In the genomic region with DNA sequence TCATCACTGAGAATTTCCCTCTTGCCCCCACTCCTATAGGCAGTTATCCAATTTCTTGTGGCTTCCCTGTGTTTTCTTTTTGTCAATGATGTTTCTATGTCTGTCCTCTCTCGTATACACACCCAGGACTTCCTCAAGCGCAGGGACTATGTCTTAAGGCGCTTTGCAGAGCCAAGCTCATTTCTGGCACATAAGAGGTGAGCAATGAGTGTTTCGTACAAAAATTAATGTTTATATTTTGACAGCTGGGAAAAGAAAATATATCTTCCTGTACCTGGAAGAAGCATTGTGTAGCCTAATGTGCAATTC, we compare ENCODE assay signal across 8 cellular contexts. TPM values are rescaled to one million over a fixed set of nuclear protein-coding genes. Genes with fewer than 3 reads are reported as not detected.
A peak's percentile ranks its signal among the peaks of the same experiment; 100 is the strongest.
DNase-seq lines count a peak whose midpoint lies in the region; ATAC-seq and TF ChIP-seq lines count a peak whose summit lies in the region.

No MANE protein-coding gene starts in this region.

- H3K9ac ChIP-seq in GM23248 (peak overlapping the region; percentile 94), parathyroid adenoma (peak overlapping the region; percentile 91)

- H3K4me1 ChIP-seq in GM23248 (ENCODE audit: insufficient read depth) (peaks cover 37% of the 10 kb centered on the region), Peyer's patch (peaks cover 0 to 45% (median 15%) of the 10 kb centered on the region in 4 donors), parathyroid adenoma (peaks cover 14% of the 10 kb centered on the region)

- no peaks in the 10 kb centered on the region for H3K27me3 ChIP-seq in GM23248 (replicated peaks; ENCODE audit: insufficient read depth)
- H3K27me3 ChIP-seq in Peyer's patch, result no peaks in the 10 kb centered on the region
- H3K27me3 ChIP-seq in parathyroid adenoma (ENCODE audit: control insufficient read depth, insufficient read depth, low read length), result no peaks in the 10 kb centered on the region

- ATAC-seq in HG03108 (IDR thresholded peaks at IDR 0.05; ENCODE audit: unreplicated experiment), result no peak
- ATAC-seq in GM18873 (IDR thresholded peaks at IDR 0.05; ENCODE audit: low FRiP score, unreplicated experiment), result no peak

- H3K9me2 ChIP-seq in GM23248 (ENCODE audit: insufficient read depth), result no peaks in the 10 kb centered on the region

- H3K36me3 ChIP-seq in GM23248 (ENCODE audit: low read depth), result peaks cover 14% of the 10 kb centered on the region; the same call in 1 of the 2 replicates
- peaks cover 0 to 18% (median 0%) of the 10 kb centered on the region in 3 donors for H3K36me3 ChIP-seq in Peyer's patch
- no peaks in the 10 kb centered on the region for H3K36me3 ChIP-seq in parathyroid adenoma (ENCODE audit: control insufficient read depth, insufficient read depth, low read length)

- in situ Hi-C loops in GM23248 (cut with MboI), result no loop called here

- H2AFZ ChIP-seq in GM23248 (peak overlapping the region; percentile 74), parathyroid adenoma (peak overlapping the region; percentile 88)

- H3K9me3 ChIP-seq in GM23248 (ENCODE audit: low read depth) (no peaks in the 10 kb centered on the region), Peyer's patch (no peaks in the 10 kb centered on the region), parathyroid adenoma (ENCODE audit: control insufficient read depth, low read length) (no peaks in the 10 kb centered on the region)

- peaks cover 24% of the 10 kb centered on the region for H3F3A ChIP-seq in GM23248 (ENCODE audit: insufficient read depth)

- H3K4me3 ChIP-seq in GM23248 (peak overlapping the region; percentile 90), Peyer's patch (peak overlapping the region; percentile 78 to 92 (median 84)), parathyroid adenoma (ENCODE audit: low read depth, low read length) (peak overlapping the region; percentile 91)

- H4K20me1 ChIP-seq in GM23248 (ENCODE audit: insufficient read depth), result peaks cover 24% of the 10 kb centered on the region

- peaks cover 91% of the 10 kb centered on the region for H3K79me2 ChIP-seq in GM23248 (ENCODE audit: insufficient read depth)
- peaks cover 72% of the 10 kb centered on the region for H3K79me2 ChIP-seq in parathyroid adenoma

- 6 to 8% methylated on average over 4 of the region's 4 CpGs for WGBS in GM23248 (ENCODE audit: low coverage in 1 of 2, low lambda C conversion rate in 2 of 2, missing lambda C conversion rate in 2 of 2), 2 experiments

- DNase-seq in GM23248 (peak; percentile 52), Peyer's patch (no peak), erythroblast (lab: John Stamatoyannopoulos, UW) (peak; percentile 53 to 67), DMS79 (lab: John Stamatoyannopoulos, UW) (no peak), NCI-H446 (lab: John Stamatoyannopoulos, UW) (no peak)

- no peak for TF ChIP-seq POLR2A in Peyer's patch (IDR thresholded peaks at IDR 0.05)
- TF ChIP-seq POLR2A in erythroblast (IDR thresholded peaks at IDR 0.05; ENCODE audit: low read length), result no peak

- H3K4me2 ChIP-seq in GM23248 (ENCODE audit: unreplicated experiment) (peak overlapping the region; percentile 100), parathyroid adenoma (ENCODE audit: low read length) (peak overlapping the region; percentile 100)

- H3K27ac ChIP-seq in GM23248 (peak overlapping the region; percentile 98), Peyer's patch (peak overlapping the region; percentile 97 to 99 (median 98)), parathyroid adenoma (peak overlapping the region; percentile 99)

- no peak for TF ChIP-seq CTCF in Peyer's patch (IDR thresholded peaks at IDR 0.05)
- TF ChIP-seq CTCF in parathyroid adenoma (IDR thresholded peaks at IDR 0.05), result no peak

RNA-seq across cellular contexts. Expression of gene DDX42, which starts 1.0 kb away (rescaled TPM):
- total RNA-seq in GM23248 (2014; rRNA removed; shearing (Covaris generic)), result 49.6 and 52.6 TPM in 2 replicates
- 33.9 and 37.2 TPM in 2 replicates for polyA plus RNA-seq in GM23248 (2016; fragmentation: Nextera tagmentation; extraction: Ambion mirVana)
- 100 to 1,000 TPM in 3 of 4 donors, 10 to 100 TPM in 1; 78.5 to 334 (median 148) TPM for total RNA-seq in Peyer's patch

RNA-seq across cellular contexts. Expression of gene CCDC47, which starts 1.5 kb away (rescaled TPM):
- total RNA-seq in GM23248 (2014; rRNA removed; shearing (Covaris generic)), result 72.2 and 74.2 TPM in 2 replicates
- polyA plus RNA-seq in GM23248 (2016; fragmentation: Nextera tagmentation; extraction: Ambion mirVana), result 60.5 and 61.6 TPM in 2 replicates
- 10 to 100 TPM; 79.8 to 91.8 (median 89.1) TPM for total RNA-seq in Peyer's patch

RNA-seq across cellular contexts. Expression of gene STRADA, which starts 33.3 kb away (rescaled TPM):
- total RNA-seq in GM23248 (2014; rRNA removed; shearing (Covaris generic)), result 13.9 and 15.7 TPM in 2 replicates
- polyA plus RNA-seq in GM23248 (2016; fragmentation: Nextera tagmentation; extraction: Ambion mirVana), result 21.6 and 22.3 TPM in 2 replicates
- total RNA-seq in Peyer's patch, result 10 to 100 TPM; 14.2 to 52.8 (median 40.4) TPM

RNA-seq across cellular contexts. Expression of gene PSMC5, which starts 52.3 kb away (rescaled TPM):
- total RNA-seq in GM23248 (2014; rRNA removed; shearing (Covaris generic)), result 36.2 and 60.5 TPM in 2 replicates
- 178 and 180 TPM in 2 replicates for polyA plus RNA-seq in GM23248 (2016; fragmentation: Nextera tagmentation; extraction: Ambion mirVana)
- 100 to 1,000 TPM in 1 of 4 donors, 10 to 100 TPM in 3; 61.1 to 126 (median 67.3) TPM for total RNA-seq in Peyer's patch

RNA-seq across cellular contexts. Expression of gene FTSJ3, which starts 52.5 kb away (rescaled TPM):
- total RNA-seq in GM23248 (2014; rRNA removed; shearing (Covaris generic)), result 38.1 and 47.3 TPM in 2 replicates
- polyA plus RNA-seq in GM23248 (2016; fragmentation: Nextera tagmentation; extraction: Ambion mirVana), result 27.6 and 29.2 TPM in 2 replicates
- 100 to 1,000 TPM in 1 of 4 donors, 10 to 100 TPM in 3; 19.6 to 133 (median 51.6) TPM for total RNA-seq in Peyer's patch

Comparison
In these comparisons a context has a peak if more than half of its experiments do, and no peak if none do; other contexts are left out.
1. DNase-seq: peak in GM23248 (single experiment) and erythroblast (2 of 2); none in Peyer's patch (0 of 3), DMS79 (single experiment) and NCI-H446 (0 of 2).
2. Peak in every context shown above with its lines, with median percentiles within 50 percentile points of each other: H3K27ac ChIP-seq and H3K4me3 ChIP-seq.